Comparison of ENCODE assay signal across 22 cellular contexts in genomic region chr1:32770221-32770731, GRCh38. TPM values are rescaled to one million over a fixed set of nuclear protein-coding genes. Genes with fewer than 3 reads are reported as not detected.
DNase-seq lines count a peak whose midpoint lies in the region; ATAC-seq and TF ChIP-seq lines count a peak whose summit lies in the region.
"Had no signal": no experiment of that assay in that cellular context is flagged by ENCODE, and none has a peak within 500 bp of the region (broad histone marks: within the 10 kb centered on the region; RNA-seq: fewer than 3 reads in every experiment).

No MANE protein-coding gene starts in this region.

- no peak for TF ChIP-seq POLR2A in adrenal gland (IDR thresholded peaks at IDR 0.05)
- no peak for TF ChIP-seq POLR2A in erythroblast (IDR thresholded peaks at IDR 0.05; ENCODE audit: low read length)

- H3K4me1 ChIP-seq in BLaER1 (peaks cover 77% of the 10 kb centered on the region), adrenal gland (replicated peaks in 1 of 2) (peaks cover 58 to 75% of the 10 kb centered on the region in 2 donors)

- H3K9me3 Mint-ChIP-seq in mesothelial cell of epicardium = no peaks in the 10 kb centered on the region
- H3K9me3 Mint-ChIP-seq: nephron; T-helper 1 cell treated with Interleukin-12 subunit alpha and Interleukin-12 subunit beta and Interleukin-4 antibody, amounts not matched to agents 30 μg/mL and 1 μg/mL, for 36 hours had no signal

- H3K36me3 Mint-ChIP-seq in mesothelial cell of epicardium = peaks cover 12% of the 10 kb centered on the region

- H3K4me3 Mint-ChIP-seq in mesothelial cell of epicardium = no peak overlapping the region
- H3K4me3 Mint-ChIP-seq: nephron; T-helper 1 cell treated with Interleukin-12 subunit alpha and Interleukin-12 subunit beta and Interleukin-4 antibody, amounts not matched to agents 30 μg/mL and 1 μg/mL, for 36 hours had no signal

- no peaks in the 10 kb centered on the region for H3K27me3 ChIP-seq in BLaER1
- no peaks in the 10 kb centered on the region for H3K27me3 ChIP-seq in adrenal gland
- H3K27me3 ChIP-seq: dorsolateral prefrontal cortex, pancreas, stomach, thyroid gland had no signal

- ATAC-seq in GM19328 (IDR thresholded peaks at IDR 0.05; ENCODE audit: unreplicated experiment) = no peak
- ATAC-seq: pancreas had no signal

- DNase-seq in GM20000 (ENCODE audit: low spot score) = peak; percentile 18
- peak in 2 of 7 donors; percentile 23 to 26 for DNase-seq in adrenal gland
- DNase-seq in mesothelial cell of epicardium (ENCODE audit: low spot score in 2 of 2, unreplicated experiment in 2 of 2) = no peak
- no peak for DNase-seq in erythroblast (lab: John Stamatoyannopoulos, UW)
- no peak for DNase-seq in activated gamma-delta T cell (lab: John Stamatoyannopoulos, UW)
- DNase-seq: activated CD4-positive, alpha-beta T cell treated with anti-CD3 and anti-CD28 coated beads for 4 hours; DND-41; dorsolateral prefrontal cortex; left ventricle myocardium inferior; NCI-H1930; NCI-H345; NCI-H748 treated with DMSO at 0.1 percent for 48 hours; SK-N-SH; stimulated activated CD4-positive, alpha-beta T cell treated with anti-CD3 and anti-CD28 coated beads, Interleukin-2, amount 100 ng/mL, for 24 hours; stomach; thyroid gland had no signal

- 82 to 88% (median 86%) methylated on average over 15 to 25 of the region's 25 CpGs; no CpG with 5 or more reads in 1 of the 4 donors for WGBS in adrenal gland, 4 donors

- H3K36me3 ChIP-seq in BLaER1 = peaks cover 22% of the 10 kb centered on the region
- peaks cover 0 to 43% of the 10 kb centered on the region in 2 donors for H3K36me3 ChIP-seq in adrenal gland (replicated peaks in 1 of 2)

- H3K27ac Mint-ChIP-seq in mesothelial cell of epicardium = peak overlapping the region; percentile 34
- H3K27ac Mint-ChIP-seq: T-helper 1 cell treated with Interleukin-12 subunit alpha and Interleukin-12 subunit beta and Interleukin-4 antibody, amounts not matched to agents 30 μg/mL and 1 μg/mL, for 36 hours had no signal

- peaks cover 55% of the 10 kb centered on the region for H3K4me1 Mint-ChIP-seq in mesothelial cell of epicardium

- 0 out of 2 replicates have a peak overlapping the region, but pooled peaks have one; percentile 33 for H3K4me3 ChIP-seq in BLaER1
- no peak overlapping the region for H3K4me3 ChIP-seq in adrenal gland
- H3K4me3 ChIP-seq: dorsolateral prefrontal cortex, left ventricle myocardium inferior, pancreas, stomach, thyroid gland had no signal

- H3K9ac ChIP-seq in BLaER1 = peak overlapping the region; percentile 58
- H3K9ac ChIP-seq: SK-N-SH had no signal

- H3K27ac ChIP-seq in BLaER1 (peak overlapping the region; percentile 63), adrenal gland (peak overlapping the region; percentile 30 to 84 (median 68))
- H3K27ac ChIP-seq: C4-2B, left ventricle myocardium inferior, pancreas, thyroid gland had no signal

- H3K9me3 ChIP-seq in BLaER1 = no peaks in the 10 kb centered on the region
- H3K9me3 ChIP-seq in adrenal gland (replicated peaks in 1 of 3) = no peaks in the 10 kb centered on the region
- H3K9me3 ChIP-seq: left ventricle myocardium inferior, pancreas, SK-N-SH, stomach, thyroid gland had no signal

- H4K20me1 ChIP-seq in BLaER1 = peaks cover 32% of the 10 kb centered on the region

- intact Hi-C loops in adrenal gland (cut with DNase I) = loop anchor here (5.0 kb wide), 1 partner anchor 53 kb away; no protein-coding TSS in a partner anchor

- no peak for TF ChIP-seq CTCF in GM20000 (IDR thresholded peaks at IDR 0.05; ENCODE audit: extremely low read depth, missing control alignments)
- no peak for TF ChIP-seq CTCF in adrenal gland (IDR thresholded peaks at IDR 0.05)
- no peak for TF ChIP-seq CTCF in mesothelial cell of epicardium (IDR thresholded peaks at IDR 0.05; ENCODE audit: unreplicated experiment)

- H3K4me2 ChIP-seq in BLaER1 = peak overlapping the region; percentile 89

- H3K27me3 Mint-ChIP-seq in mesothelial cell of epicardium (ENCODE audit: low read depth) = no peaks in the 10 kb centered on the region

RNA-seq across cellular contexts. Expression of gene YARS1, which starts 46.9 kb away (rescaled TPM):
- total RNA-seq in adrenal gland (100 to 1,000 TPM in 4 of 8 donors, 10 to 100 TPM in 4; 73.9 to 190 (median 97.0) TPM), mesothelial cell of epicardium (101 to 105 TPM (median 101 TPM) in 3 replicates)
- polyA plus RNA-seq in adrenal gland = 100 to 1,000 TPM in 1 of 3 donors, 10 to 100 TPM in 2; 55.5 to 183 (median 56.1) TPM

RNA-seq across cellular contexts. Expression of gene S100PBP, which starts 47.2 kb away (rescaled TPM):
- 10 to 100 TPM; 14.0 to 50.1 (median 32.9) TPM for total RNA-seq in adrenal gland
- polyA plus RNA-seq in adrenal gland = 10 to 100 TPM; 14.0 to 45.9 (median 22.4) TPM
- total RNA-seq in mesothelial cell of epicardium = 61.8 to 66.8 TPM (median 62.1 TPM) in 3 replicates
